Comparison of ENCODE assay signal across 10 cellular contexts in genomic region chr1:66380452-66381212, GRCh38.
DNase-seq lines count a peak whose midpoint lies in the region; ATAC-seq and TF ChIP-seq lines count a peak whose summit lies in the region.
"Had no signal": no experiment of that assay in that cellular context is flagged by ENCODE, and none has a peak within 500 bp of the region (broad histone marks: within the 10 kb centered on the region; RNA-seq: fewer than 3 reads in every experiment).

No MANE protein-coding gene starts in this region.

- no peak for TF ChIP-seq CTCF in HFFc6 (IDR thresholded peaks at IDR 0.05)

- H3K27ac Mint-ChIP-seq in CD4-positive, alpha-beta memory T cell, result peak overlapping the region in 6 of 7 donors; percentile 6 to 79 (median 40)
- peak overlapping the region; percentile 1 for H3K27ac Mint-ChIP-seq in activated CD4-positive, alpha-beta memory T cell treated with anti-CD3 and anti-CD28 coated beads for 36 hours
- no peak overlapping the region for H3K27ac Mint-ChIP-seq in HFFc6

- H3K9me3 Mint-ChIP-seq in CD4-positive, alpha-beta memory T cell, result peaks cover 0 to 19% (median 7%) of the 10 kb centered on the region in 8 donors
- peaks cover 13% of the 10 kb centered on the region for H3K9me3 Mint-ChIP-seq in activated CD4-positive, alpha-beta memory T cell treated with anti-CD3 and anti-CD28 coated beads for 36 hours
- peaks cover 3% of the 10 kb centered on the region; the same call in 1 of the 2 replicates for H3K9me3 Mint-ChIP-seq in HFFc6

- H3K36me3 ChIP-seq in CD4-positive, alpha-beta memory T cell (ENCODE audit: insufficient read depth, low read length), result no peaks in the 10 kb centered on the region
- H3K36me3 ChIP-seq in mesendoderm (ENCODE audit: control insufficient read depth, insufficient read depth, low read length), result no peaks in the 10 kb centered on the region
- H3K36me3 ChIP-seq: adrenal gland had no signal

- H2BK15ac ChIP-seq in mesendoderm (replicated peaks; ENCODE audit: low read depth), result no peak overlapping the region

- H3K79me1 ChIP-seq in mesendoderm (ENCODE audit: low read length), result no peaks in the 10 kb centered on the region

- no peak overlapping the region for H3K23ac ChIP-seq in mesendoderm (ENCODE audit: low read length)

- no peak for DNase-seq in CD4-positive, alpha-beta memory T cell
- DNase-seq in activated CD4-positive, alpha-beta memory T cell treated with anti-CD3 and anti-CD28 coated beads for 36 hours, result peak; percentile 62
- DNase-seq in mesendoderm (no peak), NCI-H2081 (lab: John Stamatoyannopoulos, UW) (no peak), HFFc6 (no peak), cerebellar cortex (ENCODE audit: low spot score) (no peak)

- H3K4me3 ChIP-seq in CD4-positive, alpha-beta memory T cell (ENCODE audit: low read length in 2 of 2), result no peak overlapping the region
- no peak overlapping the region for H3K4me3 ChIP-seq in mesendoderm (ENCODE audit: low read length)
- H3K4me3 ChIP-seq: adrenal gland had no signal

- no peak overlapping the region for H3K4me2 ChIP-seq in mesendoderm (ENCODE audit: low read length)

- peak overlapping the region; percentile 40 to 84 (median 56) for H3K4me3 Mint-ChIP-seq in CD4-positive, alpha-beta memory T cell
- no peak overlapping the region for H3K4me3 Mint-ChIP-seq in activated CD4-positive, alpha-beta memory T cell treated with anti-CD3 and anti-CD28 coated beads for 36 hours
- H3K4me3 Mint-ChIP-seq in HFFc6, result no peak overlapping the region

- no peak overlapping the region for H4K8ac ChIP-seq in mesendoderm (ENCODE audit: low read depth, low read length)

- no peaks in the 10 kb centered on the region for H3K79me2 ChIP-seq in mesendoderm (ENCODE audit: control insufficient read depth, insufficient read depth, low read length)

- no peak overlapping the region for H3K56ac ChIP-seq in mesendoderm (ENCODE audit: low read length)

- peaks cover 0 to 2% of the 10 kb centered on the region in 2 donors for H3K36me3 Mint-ChIP-seq in CD4-positive, alpha-beta memory T cell
- H3K36me3 Mint-ChIP-seq in activated CD4-positive, alpha-beta memory T cell treated with anti-CD3 and anti-CD28 coated beads for 36 hours, result peaks cover 5% of the 10 kb centered on the region
- peaks cover 12% of the 10 kb centered on the region for H3K36me3 Mint-ChIP-seq in HFFc6 (ENCODE audit: low read depth)

- H4K5ac ChIP-seq in mesendoderm (ENCODE audit: low read length), result no peak overlapping the region

- ATAC-seq in GM19328 (IDR thresholded peaks at IDR 0.05; ENCODE audit: unreplicated experiment) (peak; percentile 97), HG03175 (IDR thresholded peaks at IDR 0.05; ENCODE audit: unreplicated experiment) (peak; percentile 99)

- no peak overlapping the region for H2AK5ac ChIP-seq in mesendoderm (ENCODE audit: low read length)

- H2BK5ac ChIP-seq in mesendoderm (ENCODE audit: low read length), result no peak overlapping the region

- CTCF ChIA-PET in CD4-positive, alpha-beta memory T cell (lab: Charles Lee; ENCODE audit: partially characterized antibody), result interaction anchor here (1.0 to 1.8 kb wide), 4 partner anchors 36 to 132 kb away, joined by 3 to 4 read pairs (median 3); no protein-coding TSS in a partner anchor
- CTCF ChIA-PET in activated CD4-positive, alpha-beta memory T cell treated with anti-CD3 and anti-CD28 coated beads for 36 hours (lab: Charles Lee), result interaction anchor here (1.0 to 4.5 kb wide), 6 partner anchors 11 to 134 kb away, joined by 3 to 24 read pairs (median 3); no protein-coding TSS in a partner anchor

- no peak overlapping the region for H3K27ac ChIP-seq in CD4-positive, alpha-beta memory T cell (ENCODE audit: low read depth, low read length)
- no peak overlapping the region for H3K27ac ChIP-seq in mesendoderm (ENCODE audit: low read depth, low read length)
- H3K27ac ChIP-seq: adrenal gland had no signal

- no peak overlapping the region for H3K9ac ChIP-seq in mesendoderm (ENCODE audit: low read length)

- H3K4me1 ChIP-seq in CD4-positive, alpha-beta memory T cell (ENCODE audit: insufficient read depth, low read length), result peaks cover 24% of the 10 kb centered on the region
- peaks cover 2% of the 10 kb centered on the region for H3K4me1 ChIP-seq in mesendoderm (ENCODE audit: control insufficient read depth, low read depth, low read length)
- H3K4me1 ChIP-seq: adrenal gland had no signal

- no peak overlapping the region for H3K18ac ChIP-seq in mesendoderm (ENCODE audit: low read length)

- H3K9me3 ChIP-seq in CD4-positive, alpha-beta memory T cell (ENCODE audit: control insufficient read depth in 1 of 2, low read length in 2 of 2), result no peaks in the 10 kb centered on the region
- H3K9me3 ChIP-seq: adrenal gland had no signal

- no peaks in the 10 kb centered on the region for H3K27me3 ChIP-seq in CD4-positive, alpha-beta memory T cell (ENCODE audit: insufficient read depth, low read length)
- H3K27me3 ChIP-seq in mesendoderm (ENCODE audit: insufficient read depth, low read length, poor library complexity), result no peaks in the 10 kb centered on the region
- H3K27me3 ChIP-seq: adrenal gland had no signal

- WGBS in mesendoderm (ENCODE audit: extremely low coverage, insufficient coverage, low lambda C conversion rate), result no CpG with 5 or more reads among the region's 3 CpGs

- H3K27me3 Mint-ChIP-seq in CD4-positive, alpha-beta memory T cell, result no peaks in the 10 kb centered on the region
- H3K27me3 Mint-ChIP-seq in activated CD4-positive, alpha-beta memory T cell treated with anti-CD3 and anti-CD28 coated beads for 36 hours, result no peaks in the 10 kb centered on the region
- peaks cover 8% of the 10 kb centered on the region for H3K27me3 Mint-ChIP-seq in HFFc6 (ENCODE audit: insufficient read depth)
- H3K27me3 Mint-ChIP-seq: naive thymus-derived CD8-positive, alpha-beta T cell had no signal

- H3K4ac ChIP-seq in mesendoderm (ENCODE audit: low read depth, low read length), result no peak overlapping the region

- POLR2A ChIA-PET in CD4-positive, alpha-beta memory T cell (lab: Charles Lee; ENCODE audit: partially characterized antibody), result interaction anchor here (1.2 kb wide), 1 partner anchor 10 kb away, joined by 3 read pairs; no protein-coding TSS in a partner anchor
- POLR2A ChIA-PET in activated CD4-positive, alpha-beta memory T cell treated with anti-CD3 and anti-CD28 coated beads for 36 hours (lab: Charles Lee), result interaction anchor here (0.6 to 2.9 kb wide), 7 partner anchors 10 to 64 kb away, joined by 3 to 14 read pairs (median 3); no protein-coding TSS in a partner anchor

- H3K4me1 Mint-ChIP-seq in CD4-positive, alpha-beta memory T cell, result peaks cover 25 to 37% (median 31%) of the 10 kb centered on the region in 4 donors
- H3K4me1 Mint-ChIP-seq in activated CD4-positive, alpha-beta memory T cell treated with anti-CD3 and anti-CD28 coated beads for 36 hours (ENCODE audit: low read depth), result peaks cover 53% of the 10 kb centered on the region
- H3K4me1 Mint-ChIP-seq in HFFc6 (ENCODE audit: low read depth), result peaks cover 45% of the 10 kb centered on the region

- intact Hi-C loops in CD4-positive, alpha-beta memory T cell (cut with micrococcal nuclease), result loop anchor here (2.0 kb wide), 1 partner anchor 14 kb away; no protein-coding TSS in a partner anchor
- intact Hi-C loops in activated CD4-positive, alpha-beta memory T cell treated with anti-CD3 and anti-CD28 coated beads for 36 hours (cut with micrococcal nuclease), result loop anchor here (1.0 kb wide), 1 partner anchor 56 kb away; no protein-coding TSS in a partner anchor

- H2BK120ac ChIP-seq in mesendoderm (ENCODE audit: low read depth, low read length), result no peak overlapping the region

Comparison
In these comparisons a context has a peak if more than half of its experiments do, and no peak if none do; other contexts are left out.
1. H3K4me3 Mint-ChIP-seq: peak in CD4-positive, alpha-beta memory T cell (8 of 8); none in activated CD4-positive, alpha-beta memory T cell treated with anti-CD3 and anti-CD28 coated beads for 36 hours (single experiment) and HFFc6 (single experiment).